In genomic region chr20:48733296-48733790, GRCh38 we compare ENCODE assay signal across 11 cellular contexts.
DNase-seq lines count a peak whose midpoint lies in the region; ATAC-seq and TF ChIP-seq lines count a peak whose summit lies in the region.
"Had no signal": no experiment of that assay in that cellular context is flagged by ENCODE, and none has a peak within 500 bp of the region (broad histone marks: within the 10 kb centered on the region; RNA-seq: fewer than 3 reads in every experiment).

No MANE protein-coding gene starts in this region.

- CTCF ChIA-PET in naive thymus-derived CD4-positive, alpha-beta T cell (lab: Charles Lee): no interaction called here

- H3K4me3 ChIP-seq in naive thymus-derived CD4-positive, alpha-beta T cell (ENCODE audit: low read length): no peak overlapping the region
- H3K4me3 ChIP-seq in foreskin fibroblast (ENCODE audit: low read depth in 1 of 2, low read length in 2 of 2): no peak overlapping the region
- no peak overlapping the region for H3K4me3 ChIP-seq in hepatocyte
- H3K4me3 ChIP-seq: esophagus squamous epithelium had no signal

- no peak overlapping the region for H4K8ac ChIP-seq in H9 (replicated peaks; ENCODE audit: insufficient read length, low read depth, low read length)

- no peak overlapping the region for H2BK5ac ChIP-seq in H9 (ENCODE audit: insufficient read length, low read length)

- no peak overlapping the region for H2AFZ ChIP-seq in hepatocyte
- no peak overlapping the region for H2AFZ ChIP-seq in H9 (ENCODE audit: low read length)

- peaks cover 0 to 13% (median 0%) of the 10 kb centered on the region in 3 experiments for H3K36me3 ChIP-seq in naive thymus-derived CD4-positive, alpha-beta T cell (ENCODE audit: control insufficient read depth in 2 of 3, insufficient read depth in 3 of 3, low read length in 3 of 3)
- H3K36me3 ChIP-seq in hepatocyte (replicated peaks; ENCODE audit: insufficient read depth, low read depth): no peaks in the 10 kb centered on the region

- no peak overlapping the region for H3T11ph ChIP-seq in H9 (ENCODE audit: low read length)

- no peaks in the 10 kb centered on the region for H3K9me3 ChIP-seq in naive thymus-derived CD4-positive, alpha-beta T cell (ENCODE audit: control insufficient read depth in 2 of 3, low read length in 3 of 3)
- no peaks in the 10 kb centered on the region for H3K9me3 ChIP-seq in hepatocyte (ENCODE audit: low read depth)
- no peaks in the 10 kb centered on the region for H3K9me3 ChIP-seq in H9 (ENCODE audit: control insufficient read depth, low read depth, low read length)
- H3K9me3 ChIP-seq: esophagus squamous epithelium had no signal

- intact Hi-C loops in naive thymus-derived CD4-positive, alpha-beta T cell (cut with micrococcal nuclease): no loop called here

- TF ChIP-seq CTCF in foreskin fibroblast (IDR thresholded peaks at IDR 0.05; ENCODE audit: low read depth, low read length) (no peak), hepatocyte (IDR thresholded peaks at IDR 0.05; ENCODE audit: poor library complexity) (no peak), H9 (conservative IDR thresholded peaks at IDR 0.05) (no peak)

- H3K27me3 Mint-ChIP-seq in activated naive CD8-positive, alpha-beta T cell treated with anti-CD3 and anti-CD28 coated beads, Interleukin-2, amount 50 U/mL, for 24 hours: no peaks in the 10 kb centered on the region
- no peaks in the 10 kb centered on the region for H3K27me3 Mint-ChIP-seq in naive thymus-derived CD4-positive, alpha-beta T cell
- no peaks in the 10 kb centered on the region for H3K27me3 Mint-ChIP-seq in H9 (ENCODE audit: low read depth)

- H4K5ac ChIP-seq in H9 (ENCODE audit: insufficient read length, low read depth, low read length): no peak overlapping the region

- no peaks in the 10 kb centered on the region for H3K9me2 ChIP-seq in hepatocyte (replicated peaks; ENCODE audit: insufficient read depth)

- H4K91ac ChIP-seq in H9 (ENCODE audit: insufficient read length, low read depth, low read length): no peak overlapping the region

- H2BK20ac ChIP-seq in H9 (ENCODE audit: low read depth, low read length, poor library complexity, severe bottlenecking): no peak overlapping the region

- WGBS in hepatocyte (ENCODE audit: low lambda C conversion rate, missing lambda C conversion rate): 87% methylated on average over 3 of the region's 3 CpGs
- no CpG with 5 or more reads among the region's 3 CpGs for WGBS in H9 (ENCODE audit: extremely low coverage, insufficient read length, low lambda C conversion rate)

- H3K9ac ChIP-seq in H9 (ENCODE audit: extremely low read depth, insufficient read length, low read length): no peak overlapping the region

- no peak overlapping the region for H2BK120ac ChIP-seq in H9 (ENCODE audit: low read depth, low read length, poor library complexity, severe bottlenecking)

- no peak overlapping the region for H2BK15ac ChIP-seq in H9 (ENCODE audit: low read depth, low read length)

- no peaks in the 10 kb centered on the region for H3K23me2 ChIP-seq in H9 (ENCODE audit: insufficient read length, low read depth, low read length, poor library complexity, severe bottlenecking)

- no peak overlapping the region for H3K4me3 Mint-ChIP-seq in activated naive CD8-positive, alpha-beta T cell treated with anti-CD3 and anti-CD28 coated beads, Interleukin-2, amount 50 U/mL, for 24 hours
- no peak overlapping the region for H3K4me3 Mint-ChIP-seq in naive thymus-derived CD4-positive, alpha-beta T cell
- H3K4me3 Mint-ChIP-seq in H9: no peak overlapping the region

- H3K27ac Mint-ChIP-seq in activated naive CD8-positive, alpha-beta T cell treated with anti-CD3 and anti-CD28 coated beads, Interleukin-2, amount 50 U/mL, for 24 hours: no peak overlapping the region
- peak overlapping the region in 1 of 9 donors; percentile 43 for H3K27ac Mint-ChIP-seq in naive thymus-derived CD4-positive, alpha-beta T cell
- H3K27ac Mint-ChIP-seq in H9: no peak overlapping the region

- no peaks in the 10 kb centered on the region for H3K79me1 ChIP-seq in H9 (ENCODE audit: insufficient read depth, low read depth, low read length, poor library complexity, severe bottlenecking)

- H2BK12ac ChIP-seq in H9 (ENCODE audit: insufficient read length, low read depth, low read length): no peak overlapping the region

- no peak overlapping the region for H2AK5ac ChIP-seq in H9 (ENCODE audit: insufficient read length, low read length)

- ATAC-seq in activated naive CD8-positive, alpha-beta T cell treated with anti-CD3 and anti-CD28 coated beads, Interleukin-2, amount 50 U/mL, for 24 hours: peak; percentile 20
- ATAC-seq in naive thymus-derived CD4-positive, alpha-beta T cell: peak; percentile 38

- no peak overlapping the region for H3K23ac ChIP-seq in H9 (ENCODE audit: insufficient read length, low read depth, low read length)

- no peak overlapping the region for H3K14ac ChIP-seq in H9 (ENCODE audit: insufficient read depth, low read length)

- no peak overlapping the region for H3K4me2 ChIP-seq in hepatocyte
- H3K4me2 ChIP-seq in H9 (ENCODE audit: insufficient read depth, insufficient read length, low read length): no peak overlapping the region

- H4K20me1 ChIP-seq in hepatocyte (ENCODE audit: insufficient read depth, poor library complexity, severe bottlenecking) (no peaks in the 10 kb centered on the region), H9 (ENCODE audit: control insufficient read depth, insufficient read depth, insufficient read length) (no peaks in the 10 kb centered on the region)

- H3K79me2 ChIP-seq in hepatocyte (no peaks in the 10 kb centered on the region), H9 (ENCODE audit: insufficient read depth, low read length) (no peaks in the 10 kb centered on the region)

- peaks cover 0 to 23% of the 10 kb centered on the region in 2 donors for H3K4me1 ChIP-seq in naive thymus-derived CD4-positive, alpha-beta T cell (ENCODE audit: control insufficient read depth in 2 of 2, insufficient read depth in 2 of 2, low read length in 2 of 2)
- H3K4me1 ChIP-seq in hepatocyte (ENCODE audit: insufficient read depth): peaks cover 3% of the 10 kb centered on the region
- no peaks in the 10 kb centered on the region for H3K4me1 ChIP-seq in H9 (ENCODE audit: insufficient read depth, low read length)

- no peak overlapping the region for H3K18ac ChIP-seq in H9 (ENCODE audit: insufficient read length, low read depth, low read length)

- DNase-seq in NCI-H2196 treated with DMSO at 0.1 percent for 48 hours (lab: John Stamatoyannopoulos, UW; ENCODE audit: unreplicated experiment) (peak; percentile 5), NCI-H2196 (lab: John Stamatoyannopoulos, UW; ENCODE audit: unreplicated experiment) (no peak), NAMALWA (ENCODE audit: low spot score) (peak; percentile 52), foreskin fibroblast (no peak), hepatocyte (ENCODE audit: low spot score) (no peak), H9 (no peak)
- DNase-seq in activated naive CD8-positive, alpha-beta T cell treated with anti-CD3 and anti-CD28 coated beads, Interleukin-2, amount 50 U/mL, for 24 hours: no peak
- no peak for DNase-seq in naive thymus-derived CD4-positive, alpha-beta T cell
- DNase-seq: activated CD4-positive, alpha-beta T cell treated with anti-CD3 and anti-CD28 coated beads, Interleukin-2, amount 50 U/mL, for 48 hours; esophagus squamous epithelium; occipital lobe had no signal

- H3K4me1 Mint-ChIP-seq in activated naive CD8-positive, alpha-beta T cell treated with anti-CD3 and anti-CD28 coated beads, Interleukin-2, amount 50 U/mL, for 24 hours: peaks cover 73% of the 10 kb centered on the region
- peaks cover 0 to 58% (median 20%) of the 10 kb centered on the region in 7 donors for H3K4me1 Mint-ChIP-seq in naive thymus-derived CD4-positive, alpha-beta T cell
- peaks cover 14 to 18% of the 10 kb centered on the region in 2 experiments for H3K4me1 Mint-ChIP-seq in H9

- H3K56ac ChIP-seq in H9 (ENCODE audit: insufficient read length, low read depth, low read length): no peak overlapping the region

- H3K36me3 Mint-ChIP-seq in activated naive CD8-positive, alpha-beta T cell treated with anti-CD3 and anti-CD28 coated beads, Interleukin-2, amount 50 U/mL, for 24 hours (ENCODE audit: low read depth): peaks cover 62% of the 10 kb centered on the region
- peaks cover 0 to 60% (median 6%) of the 10 kb centered on the region in 5 donors for H3K36me3 Mint-ChIP-seq in naive thymus-derived CD4-positive, alpha-beta T cell
- peaks cover 0 to 3% (median 0%) of the 10 kb centered on the region in 3 experiments; a peak in 1 of 7 replicates for H3K36me3 Mint-ChIP-seq in H9 (ENCODE audit: insufficient read depth in 1 of 3, low read depth in 3 of 3)

- H3K27me3 ChIP-seq in naive thymus-derived CD4-positive, alpha-beta T cell (ENCODE audit: control insufficient read depth in 2 of 2, insufficient read depth in 2 of 2, low read length in 2 of 2): no peaks in the 10 kb centered on the region
- no peaks in the 10 kb centered on the region for H3K27me3 ChIP-seq in hepatocyte
- no peaks in the 10 kb centered on the region for H3K27me3 ChIP-seq in H9 (ENCODE audit: insufficient read depth, low read length)
- H3K27me3 ChIP-seq: esophagus squamous epithelium had no signal

- no peak overlapping the region for H3K27ac ChIP-seq in naive thymus-derived CD4-positive, alpha-beta T cell (ENCODE audit: low read depth, low read length)
- no peak overlapping the region for H3K27ac ChIP-seq in hepatocyte
- no peak overlapping the region for H3K27ac ChIP-seq in H9 (ENCODE audit: insufficient read length, low read depth, low read length)
- H3K27ac ChIP-seq: esophagus squamous epithelium had no signal

- H3K4ac ChIP-seq in H9 (ENCODE audit: low read depth, low read length): no peak overlapping the region

- POLR2A ChIA-PET in naive thymus-derived CD4-positive, alpha-beta T cell (lab: Charles Lee): no interaction called here

- H3K9me3 Mint-ChIP-seq in activated naive CD8-positive, alpha-beta T cell treated with anti-CD3 and anti-CD28 coated beads, Interleukin-2, amount 50 U/mL, for 24 hours: no peaks in the 10 kb centered on the region
- H3K9me3 Mint-ChIP-seq in naive thymus-derived CD4-positive, alpha-beta T cell: no peaks in the 10 kb centered on the region
- H3K9me3 Mint-ChIP-seq in H9: no peaks in the 10 kb centered on the region

Comparison
In these comparisons a context has a peak if more than half of its experiments do, and no peak if none do; other contexts are left out.
1. DNase-seq: peak in NCI-H2196 treated with DMSO at 0.1 percent for 48 hours (single experiment) and NAMALWA (single experiment); none in NCI-H2196 (single experiment), activated naive CD8-positive, alpha-beta T cell treated with anti-CD3 and anti-CD28 coated beads, Interleukin-2, amount 50 U/mL, for 24 hours (single experiment), naive thymus-derived CD4-positive, alpha-beta T cell (0 of 9), foreskin fibroblast (0 of 2), hepatocyte (single experiment) and H9 (single experiment).